ENCODE assay signal across 1 cellular context in the genomic region with DNA sequence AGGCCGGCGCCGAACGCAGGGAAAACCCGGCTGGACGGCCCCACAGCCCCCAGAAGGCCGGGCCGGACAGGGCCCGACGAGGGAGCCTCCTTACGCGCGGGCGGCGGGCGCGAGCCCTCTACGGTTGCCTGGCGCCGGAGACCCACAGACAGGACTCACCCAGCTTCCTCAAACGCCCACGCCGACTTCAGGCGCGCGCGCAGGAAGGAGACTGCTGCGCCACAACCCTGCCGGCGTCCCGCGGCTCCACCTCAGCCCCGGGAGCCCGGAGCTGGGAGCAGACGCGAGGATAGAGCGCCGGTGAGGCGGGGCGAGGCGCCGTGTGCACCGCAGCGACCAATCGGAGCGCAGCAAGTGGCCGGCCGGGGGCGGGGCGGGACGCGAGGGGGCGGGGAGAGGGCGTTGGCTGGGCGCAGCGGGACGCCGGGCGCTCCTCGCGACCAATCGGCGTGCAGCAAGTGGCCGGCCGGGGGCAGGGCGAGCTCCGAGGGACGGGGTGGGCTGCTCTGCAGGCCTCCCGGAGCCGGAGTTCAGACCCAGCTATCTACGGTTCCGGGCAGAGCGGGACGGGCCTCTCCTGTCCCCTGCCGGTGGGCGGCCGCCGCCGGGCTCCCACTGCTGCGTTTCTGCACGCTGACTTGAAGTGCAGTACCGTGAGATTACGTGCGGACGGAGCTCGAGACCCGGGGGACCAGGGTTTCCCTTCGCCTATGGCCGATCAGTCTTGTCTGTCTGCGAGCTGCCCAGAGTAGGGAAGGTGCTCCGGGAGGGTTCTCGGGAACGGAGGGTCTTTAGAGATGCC.
TF ChIP-seq lines count a peak whose summit lies in the region.

A gene (minus strand): TSS at position 296 of the 802 bp plus-strand sequence. CDS start 11,089 bp downstream, outside the sequence.

TF ChIP-seq in HEK293, 187 proteins besides CTCF, POLR2A, EP300 and RAD21 (continued from another document and continues in another):
- TF ChIP-seq, protein P1, sequence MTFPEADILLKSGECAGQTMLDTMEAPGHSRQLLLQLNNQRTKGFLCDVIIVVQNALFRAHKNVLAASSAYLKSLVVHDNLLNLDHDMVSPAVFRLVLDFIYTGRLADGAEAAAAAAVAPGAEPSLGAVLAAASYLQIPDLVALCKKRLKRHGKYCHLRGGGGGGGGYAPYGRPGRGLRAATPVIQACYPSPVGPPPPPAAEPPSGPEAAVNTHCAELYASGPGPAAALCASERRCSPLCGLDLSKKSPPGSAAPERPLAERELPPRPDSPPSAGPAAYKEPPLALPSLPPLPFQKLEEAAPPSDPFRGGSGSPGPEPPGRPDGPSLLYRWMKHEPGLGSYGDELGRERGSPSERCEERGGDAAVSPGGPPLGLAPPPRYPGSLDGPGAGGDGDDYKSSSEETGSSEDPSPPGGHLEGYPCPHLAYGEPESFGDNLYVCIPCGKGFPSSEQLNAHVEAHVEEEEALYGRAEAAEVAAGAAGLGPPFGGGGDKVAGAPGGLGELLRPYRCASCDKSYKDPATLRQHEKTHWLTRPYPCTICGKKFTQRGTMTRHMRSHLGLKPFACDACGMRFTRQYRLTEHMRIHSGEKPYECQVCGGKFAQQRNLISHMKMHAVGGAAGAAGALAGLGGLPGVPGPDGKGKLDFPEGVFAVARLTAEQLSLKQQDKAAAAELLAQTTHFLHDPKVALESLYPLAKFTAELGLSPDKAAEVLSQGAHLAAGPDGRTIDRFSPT (tag by site-specific recombination; IDR thresholded peaks at IDR 0.05), result no peak
- TF ChIP-seq ZFP69B (tag by site-specific recombination; IDR thresholded peaks at IDR 0.05) (no peak), HOXC10 (CRISPR knock-in tag; IDR thresholded peaks at IDR 0.05) (peak; percentile 20; the same call in 1 of the 2 replicates), ZBTB7A (tag by site-specific recombination; IDR thresholded peaks at IDR 0.05; ENCODE audit: low read depth) (0 out of 2 replicates have a peak, but pooled peaks have one; percentile 22), ZNF221 (tag by site-specific recombination; IDR thresholded peaks at IDR 0.05; ENCODE audit: borderline replicate concordance) (peak; percentile 68; the same call in 1 of the 2 replicates), TRIM28 (IDR thresholded peaks at IDR 0.05; ENCODE audit: borderline replicate concordance, low read length) (no peak), ZNF549 (tag by site-specific recombination; IDR thresholded peaks at IDR 0.05) (no peak), MZF1 (tag by site-specific recombination; IDR thresholded peaks at IDR 0.05; ENCODE audit: borderline replicate concordance) (no peak), ZNF140 (tag by site-specific recombination; IDR thresholded peaks at IDR 0.05) (no peak), ZNF324 (tag by site-specific recombination; IDR thresholded peaks at IDR 0.05) (peak; percentile 43; the same call in 1 of the 2 replicates), ZNF623 (tag by site-specific recombination; IDR thresholded peaks at IDR 0.05) (no peak), ZNF23 (tag by site-specific recombination; IDR thresholded peaks at IDR 0.05; ENCODE audit: borderline replicate concordance) (no peak), ZNF776 (tag by site-specific recombination; IDR thresholded peaks at IDR 0.05; ENCODE audit: borderline replicate concordance) (no peak), KLF7 (tag by site-specific recombination; IDR thresholded peaks at IDR 0.05; ENCODE audit: borderline replicate concordance) (peak; percentile 16; the same call in 1 of the 2 replicates), ZNF24 (tag by site-specific recombination; IDR thresholded peaks at IDR 0.05) (0 out of 2 replicates have a peak, but pooled peaks have one; percentile 15), ZNF521 (tag by site-specific recombination; IDR thresholded peaks at IDR 0.05) (no peak), GLIS2 (tag by site-specific recombination; IDR thresholded peaks at IDR 0.05) (peak; percentile 91), ZNF239 (tag by site-specific recombination; IDR thresholded peaks at IDR 0.05) (peak; percentile 48; the same call in 1 of the 2 replicates), ZNF423 (tag by site-specific recombination; IDR thresholded peaks at IDR 0.05) (no peak; the same call in none of the 2 replicates), ZBTB1 (tag by site-specific recombination; IDR thresholded peaks at IDR 0.05) (0 out of 2 replicates have a peak, but pooled peaks have one; percentile 25), ZFP37 (tag by site-specific recombination; IDR thresholded peaks at IDR 0.05) (no peak; the same call in 1 of the 2 replicates), ZNF19 (tag by site-specific recombination; IDR thresholded peaks at IDR 0.05; ENCODE audit: low read depth) (no peak), ZNF391 (tag by site-specific recombination; IDR thresholded peaks at IDR 0.05; ENCODE audit: borderline replicate concordance, low read depth) (peak; percentile 65), ZNF629 (tag by site-specific recombination; IDR thresholded peaks at IDR 0.05) (peak; percentile 43; the same call in 1 of the 2 replicates), KLF10 (tag by site-specific recombination; IDR thresholded peaks at IDR 0.05) (peak; percentile 99), ZSCAN30 (tag by site-specific recombination; IDR thresholded peaks at IDR 0.05) (peak; percentile 77), ZNF114 (tag by site-specific recombination; IDR thresholded peaks at IDR 0.05) (no peak), KLF9 (tag by site-specific recombination; IDR thresholded peaks at IDR 0.05; ENCODE audit: low read depth) (peak; percentile 53; the same call in 1 of the 2 replicates), GLIS1 (tag by site-specific recombination; IDR thresholded peaks at IDR 0.05) (peak; percentile 90), ZNF707 (tag by site-specific recombination; IDR thresholded peaks at IDR 0.05) (no peak), ZNF184 (tag by site-specific recombination; IDR thresholded peaks at IDR 0.05) (peak; percentile 50; the same call in 1 of the 2 replicates)
- TF ChIP-seq, protein P2, sequence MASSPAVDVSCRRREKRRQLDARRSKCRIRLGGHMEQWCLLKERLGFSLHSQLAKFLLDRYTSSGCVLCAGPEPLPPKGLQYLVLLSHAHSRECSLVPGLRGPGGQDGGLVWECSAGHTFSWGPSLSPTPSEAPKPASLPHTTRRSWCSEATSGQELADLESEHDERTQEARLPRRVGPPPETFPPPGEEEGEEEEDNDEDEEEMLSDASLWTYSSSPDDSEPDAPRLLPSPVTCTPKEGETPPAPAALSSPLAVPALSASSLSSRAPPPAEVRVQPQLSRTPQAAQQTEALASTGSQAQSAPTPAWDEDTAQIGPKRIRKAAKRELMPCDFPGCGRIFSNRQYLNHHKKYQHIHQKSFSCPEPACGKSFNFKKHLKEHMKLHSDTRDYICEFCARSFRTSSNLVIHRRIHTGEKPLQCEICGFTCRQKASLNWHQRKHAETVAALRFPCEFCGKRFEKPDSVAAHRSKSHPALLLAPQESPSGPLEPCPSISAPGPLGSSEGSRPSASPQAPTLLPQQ (tag by site-specific recombination; IDR thresholded peaks at IDR 0.05), result peak; percentile 63; the same call in 1 of the 2 replicates
- TF ChIP-seq, protein P3, sequence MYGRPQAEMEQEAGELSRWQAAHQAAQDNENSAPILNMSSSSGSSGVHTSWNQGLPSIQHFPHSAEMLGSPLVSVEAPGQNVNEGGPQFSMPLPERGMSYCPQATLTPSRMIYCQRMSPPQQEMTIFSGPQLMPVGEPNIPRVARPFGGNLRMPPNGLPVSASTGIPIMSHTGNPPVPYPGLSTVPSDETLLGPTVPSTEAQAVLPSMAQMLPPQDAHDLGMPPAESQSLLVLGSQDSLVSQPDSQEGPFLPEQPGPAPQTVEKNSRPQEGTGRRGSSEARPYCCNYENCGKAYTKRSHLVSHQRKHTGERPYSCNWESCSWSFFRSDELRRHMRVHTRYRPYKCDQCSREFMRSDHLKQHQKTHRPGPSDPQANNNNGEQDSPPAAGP (tag by site-specific recombination; IDR thresholded peaks at IDR 0.05), result peak; percentile 44; the same call in 1 of the 2 replicates
- TF ChIP-seq, protein P4, sequence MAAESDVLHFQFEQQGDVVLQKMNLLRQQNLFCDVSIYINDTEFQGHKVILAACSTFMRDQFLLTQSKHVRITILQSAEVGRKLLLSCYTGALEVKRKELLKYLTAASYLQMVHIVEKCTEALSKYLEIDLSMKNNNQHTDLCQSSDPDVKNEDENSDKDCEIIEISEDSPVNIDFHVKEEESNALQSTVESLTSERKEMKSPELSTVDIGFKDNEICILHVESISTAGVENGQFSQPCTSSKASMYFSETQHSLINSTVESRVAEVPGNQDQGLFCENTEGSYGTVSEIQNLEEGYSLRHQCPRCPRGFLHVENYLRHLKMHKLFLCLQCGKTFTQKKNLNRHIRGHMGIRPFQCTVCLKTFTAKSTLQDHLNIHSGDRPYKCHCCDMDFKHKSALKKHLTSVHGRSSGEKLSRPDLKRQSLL (tag by site-specific recombination; IDR thresholded peaks at IDR 0.05), result peak; percentile 96
- TF ChIP-seq, protein P5, sequence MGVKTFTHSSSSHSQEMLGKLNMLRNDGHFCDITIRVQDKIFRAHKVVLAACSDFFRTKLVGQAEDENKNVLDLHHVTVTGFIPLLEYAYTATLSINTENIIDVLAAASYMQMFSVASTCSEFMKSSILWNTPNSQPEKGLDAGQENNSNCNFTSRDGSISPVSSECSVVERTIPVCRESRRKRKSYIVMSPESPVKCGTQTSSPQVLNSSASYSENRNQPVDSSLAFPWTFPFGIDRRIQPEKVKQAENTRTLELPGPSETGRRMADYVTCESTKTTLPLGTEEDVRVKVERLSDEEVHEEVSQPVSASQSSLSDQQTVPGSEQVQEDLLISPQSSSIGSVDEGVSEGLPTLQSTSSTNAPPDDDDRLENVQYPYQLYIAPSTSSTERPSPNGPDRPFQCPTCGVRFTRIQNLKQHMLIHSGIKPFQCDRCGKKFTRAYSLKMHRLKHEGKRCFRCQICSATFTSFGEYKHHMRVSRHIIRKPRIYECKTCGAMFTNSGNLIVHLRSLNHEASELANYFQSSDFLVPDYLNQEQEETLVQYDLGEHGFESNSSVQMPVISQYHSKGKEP (tag by site-specific recombination; IDR thresholded peaks at IDR 0.05), result peak; percentile 45
- TF ChIP-seq, protein P6, sequence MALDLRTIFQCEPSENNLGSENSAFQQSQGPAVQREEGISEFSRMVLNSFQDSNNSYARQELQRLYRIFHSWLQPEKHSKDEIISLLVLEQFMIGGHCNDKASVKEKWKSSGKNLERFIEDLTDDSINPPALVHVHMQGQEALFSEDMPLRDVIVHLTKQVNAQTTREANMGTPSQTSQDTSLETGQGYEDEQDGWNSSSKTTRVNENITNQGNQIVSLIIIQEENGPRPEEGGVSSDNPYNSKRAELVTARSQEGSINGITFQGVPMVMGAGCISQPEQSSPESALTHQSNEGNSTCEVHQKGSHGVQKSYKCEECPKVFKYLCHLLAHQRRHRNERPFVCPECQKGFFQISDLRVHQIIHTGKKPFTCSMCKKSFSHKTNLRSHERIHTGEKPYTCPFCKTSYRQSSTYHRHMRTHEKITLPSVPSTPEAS (tag by site-specific recombination; IDR thresholded peaks at IDR 0.05), result 0 out of 2 replicates have a peak, but pooled peaks have one; percentile 13
- TF ChIP-seq, protein P7, sequence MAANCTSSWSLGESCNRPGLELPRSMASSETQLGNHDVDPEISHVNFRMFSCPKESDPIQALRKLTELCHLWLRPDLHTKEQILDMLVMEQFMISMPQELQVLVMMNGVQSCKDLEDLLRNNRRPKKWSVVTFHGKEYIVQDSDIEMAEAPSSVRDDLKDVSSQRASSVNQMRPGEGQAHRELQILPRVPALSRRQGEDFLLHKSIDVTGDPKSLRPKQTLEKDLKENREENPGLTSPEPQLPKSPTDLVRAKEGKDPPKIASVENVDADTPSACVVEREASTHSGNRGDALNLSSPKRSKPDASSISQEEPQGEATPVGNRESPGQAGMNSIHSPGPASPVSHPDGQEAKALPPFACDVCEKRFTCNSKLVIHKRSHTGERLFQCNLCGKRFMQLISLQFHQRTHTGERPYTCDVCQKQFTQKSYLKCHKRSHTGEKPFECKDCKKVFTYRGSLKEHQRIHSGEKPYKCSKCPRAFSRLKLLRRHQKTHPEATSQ (tag by site-specific recombination; IDR thresholded peaks at IDR 0.05), result peak; percentile 79
- TF ChIP-seq, protein P8, sequence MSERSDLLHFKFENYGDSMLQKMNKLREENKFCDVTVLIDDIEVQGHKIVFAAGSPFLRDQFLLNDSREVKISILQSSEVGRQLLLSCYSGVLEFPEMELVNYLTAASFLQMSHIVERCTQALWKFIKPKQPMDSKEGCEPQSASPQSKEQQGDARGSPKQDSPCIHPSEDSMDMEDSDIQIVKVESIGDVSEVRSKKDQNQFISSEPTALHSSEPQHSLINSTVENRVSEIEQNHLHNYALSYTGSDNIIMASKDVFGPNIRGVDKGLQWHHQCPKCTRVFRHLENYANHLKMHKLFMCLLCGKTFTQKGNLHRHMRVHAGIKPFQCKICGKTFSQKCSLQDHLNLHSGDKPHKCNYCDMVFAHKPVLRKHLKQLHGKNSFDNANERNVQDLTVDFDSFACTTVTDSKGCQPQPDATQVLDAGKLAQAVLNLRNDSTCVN (tag by site-specific recombination; optimal IDR thresholded peaks at IDR 0.05), result peak; percentile 93
- TF ChIP-seq, protein P9, sequence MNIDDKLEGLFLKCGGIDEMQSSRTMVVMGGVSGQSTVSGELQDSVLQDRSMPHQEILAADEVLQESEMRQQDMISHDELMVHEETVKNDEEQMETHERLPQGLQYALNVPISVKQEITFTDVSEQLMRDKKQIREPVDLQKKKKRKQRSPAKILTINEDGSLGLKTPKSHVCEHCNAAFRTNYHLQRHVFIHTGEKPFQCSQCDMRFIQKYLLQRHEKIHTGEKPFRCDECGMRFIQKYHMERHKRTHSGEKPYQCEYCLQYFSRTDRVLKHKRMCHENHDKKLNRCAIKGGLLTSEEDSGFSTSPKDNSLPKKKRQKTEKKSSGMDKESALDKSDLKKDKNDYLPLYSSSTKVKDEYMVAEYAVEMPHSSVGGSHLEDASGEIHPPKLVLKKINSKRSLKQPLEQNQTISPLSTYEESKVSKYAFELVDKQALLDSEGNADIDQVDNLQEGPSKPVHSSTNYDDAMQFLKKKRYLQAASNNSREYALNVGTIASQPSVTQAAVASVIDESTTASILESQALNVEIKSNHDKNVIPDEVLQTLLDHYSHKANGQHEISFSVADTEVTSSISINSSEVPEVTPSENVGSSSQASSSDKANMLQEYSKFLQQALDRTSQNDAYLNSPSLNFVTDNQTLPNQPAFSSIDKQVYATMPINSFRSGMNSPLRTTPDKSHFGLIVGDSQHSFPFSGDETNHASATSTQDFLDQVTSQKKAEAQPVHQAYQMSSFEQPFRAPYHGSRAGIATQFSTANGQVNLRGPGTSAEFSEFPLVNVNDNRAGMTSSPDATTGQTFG (tag by site-specific recombination; IDR thresholded peaks at IDR 0.05; ENCODE audit: borderline replicate concordance), result no peak
- TF ChIP-seq, protein P10, sequence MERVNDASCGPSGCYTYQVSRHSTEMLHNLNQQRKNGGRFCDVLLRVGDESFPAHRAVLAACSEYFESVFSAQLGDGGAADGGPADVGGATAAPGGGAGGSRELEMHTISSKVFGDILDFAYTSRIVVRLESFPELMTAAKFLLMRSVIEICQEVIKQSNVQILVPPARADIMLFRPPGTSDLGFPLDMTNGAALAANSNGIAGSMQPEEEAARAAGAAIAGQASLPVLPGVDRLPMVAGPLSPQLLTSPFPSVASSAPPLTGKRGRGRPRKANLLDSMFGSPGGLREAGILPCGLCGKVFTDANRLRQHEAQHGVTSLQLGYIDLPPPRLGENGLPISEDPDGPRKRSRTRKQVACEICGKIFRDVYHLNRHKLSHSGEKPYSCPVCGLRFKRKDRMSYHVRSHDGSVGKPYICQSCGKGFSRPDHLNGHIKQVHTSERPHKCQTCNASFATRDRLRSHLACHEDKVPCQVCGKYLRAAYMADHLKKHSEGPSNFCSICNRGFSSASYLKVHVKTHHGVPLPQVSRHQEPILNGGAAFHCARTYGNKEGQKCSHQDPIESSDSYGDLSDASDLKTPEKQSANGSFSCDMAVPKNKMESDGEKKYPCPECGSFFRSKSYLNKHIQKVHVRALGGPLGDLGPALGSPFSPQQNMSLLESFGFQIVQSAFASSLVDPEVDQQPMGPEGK (tag by site-specific recombination; IDR thresholded peaks at IDR 0.05), result peak; percentile 70
